34 cellular contexts compared by ENCODE assay signal in genomic region chr6:68026483-68026882, GRCh38.
"Had no signal": no experiment of that assay in that cellular context is flagged by ENCODE, and none has a peak within 500 bp of the region (broad histone marks: within the 10 kb centered on the region; RNA-seq: fewer than 3 reads in every experiment).

No MANE protein-coding gene starts in this region.

- H3K9me3 ChIP-seq: MG63 had no signal

- H3K27me3 ChIP-seq: MG63 had no signal

- H3K36me3 ChIP-seq: MG63 had no signal

- DNase-seq: Karpas-422, Kasumi-1, MG63, MM.1S, MV-4-11, NCI-H1048, NCI-H1092, NCI-H1092 treated with DMSO at 0.1 percent for 48 hours, NCI-H1105, NCI-H1105 treated with DMSO at 0.1 percent for 48 hours, NCI-H1417, NCI-H1417 treated with DMSO at 0.1 percent for 48 hours, NCI-H1436, NCI-H1436 treated with DMSO at 0.1 percent for 48 hours, NCI-H146, NCI-H1694, NCI-H1694 treated with DMSO at 0.1 percent for 48 hours, NCI-H187, NCI-H187 treated with DMSO at 0.1 percent for 48 hours, NCI-H1930, NCI-H2029, NCI-H2029 treated with DMSO at 0.1 percent for 48 hours, NCI-H2081, NCI-H2081 treated with DMSO at 0.1 percent for 48 hours, NCI-H2107, NCI-H2171, NCI-H2171 treated with DMSO at 0.1 percent for 48 hours, NCI-H2227 treated with DMSO at 0.1 percent for 48 hours, NCI-H226, NCI-H345, NCI-H446, NCI-H446 treated with DMSO at 0.1 percent for 48 hours, NCI-H510A, NCI-H510A treated with DMSO at 0.1 percent for 48 hours had no signal

- H3K4me3 ChIP-seq: MG63 had no signal
